Comparison of ENCODE assay signal across 21 cellular contexts in the genomic region with DNA sequence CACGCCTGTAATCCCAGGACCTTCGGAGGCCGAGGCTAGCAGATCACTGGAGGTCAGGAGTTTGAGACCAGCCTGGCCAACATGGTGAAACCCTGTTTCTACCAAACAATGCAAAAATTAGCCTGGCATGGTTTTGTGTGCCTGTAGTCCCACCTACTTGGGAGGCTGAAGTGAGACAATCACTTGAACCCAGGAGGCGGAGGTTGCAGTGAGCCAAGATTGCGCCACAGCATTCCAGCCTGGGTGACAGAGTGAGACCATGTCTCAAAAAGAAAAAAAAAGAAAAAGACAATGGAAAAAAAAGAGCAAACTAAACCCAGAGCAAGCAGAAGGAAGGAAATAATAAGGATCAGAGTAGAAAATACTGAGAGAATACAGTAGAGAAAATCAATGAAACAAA. TPM values are rescaled to one million over a fixed set of nuclear protein-coding genes. Genes with fewer than 3 reads are reported as not detected.
A peak's percentile ranks its signal among the peaks of the same experiment; 100 is the strongest.
DNase-seq lines count a peak whose midpoint lies in the region; ATAC-seq, FAIRE-seq and TF ChIP-seq lines count a peak whose summit lies in the region.
"Had no signal": no experiment of that assay in that cellular context is flagged by ENCODE, and none has a peak within 500 bp of the region (broad histone marks: within the 10 kb centered on the region; RNA-seq: fewer than 3 reads in every experiment).

No MANE protein-coding gene starts in this region.

- H3K4me1 ChIP-seq in ACC112 (ENCODE audit: control insufficient read depth, insufficient read depth, low read length, unreplicated experiment), result peaks cover 49% of the 10 kb centered on the region
- H3K4me1 ChIP-seq in naive thymus-derived CD4-positive, alpha-beta T cell (ENCODE audit: control insufficient read depth in 2 of 2, insufficient read depth in 2 of 2, low read length in 2 of 2), result peaks cover 45 to 47% of the 10 kb centered on the region in 2 donors
- peaks cover 8% of the 10 kb centered on the region for H3K4me1 ChIP-seq in ovary (ENCODE audit: insufficient read depth)

- CTCF ChIA-PET in naive thymus-derived CD4-positive, alpha-beta T cell (lab: Charles Lee), result interaction anchor here (0.7 kb wide), 1 partner anchor 240 kb away, joined by 4 read pairs; no protein-coding TSS in a partner anchor

- peaks cover 12% of the 10 kb centered on the region for H3K36me3 ChIP-seq in ACC112 (ENCODE audit: insufficient read depth, low read length)
- H3K36me3 ChIP-seq in naive thymus-derived CD4-positive, alpha-beta T cell (ENCODE audit: control insufficient read depth in 2 of 3, insufficient read depth in 3 of 3, low read length in 3 of 3), result peaks cover 0 to 8% (median 0%) of the 10 kb centered on the region in 3 experiments
- no peaks in the 10 kb centered on the region for H3K36me3 ChIP-seq in ovary

- no peak for TF ChIP-seq CTCF in coronary artery (IDR thresholded peaks at IDR 0.05)
- TF ChIP-seq CTCF in ovary (IDR thresholded peaks at IDR 0.05), result no peak

- H3K36me3 Mint-ChIP-seq in naive thymus-derived CD4-positive, alpha-beta T cell, result peaks cover 0 to 50% (median 50%) of the 10 kb centered on the region in 5 donors

- H3K27me3 ChIP-seq in ACC112 (ENCODE audit: insufficient read depth, low read length) (no peaks in the 10 kb centered on the region), ovary (no peaks in the 10 kb centered on the region)
- no peaks in the 10 kb centered on the region for H3K27me3 ChIP-seq in naive thymus-derived CD4-positive, alpha-beta T cell (ENCODE audit: control insufficient read depth in 2 of 2, insufficient read depth in 2 of 2, low read length in 2 of 2)

- DNase-seq in HTR-8/SVneo (ENCODE audit: insufficient read length, low spot score) (no peak), coronary artery (ENCODE audit: low spot score) (no peak), myocyte (ENCODE audit: low read depth) (peak; percentile 19), NAMALWA (ENCODE audit: low spot score) (no peak), ovary (no peak), NCI-H2107 treated with DMSO at 0.1 percent for 48 hours (lab: John Stamatoyannopoulos, UW; ENCODE audit: unreplicated experiment) (no peak)
- DNase-seq in naive thymus-derived CD4-positive, alpha-beta T cell, result no peak
- DNase-seq: activated B cell treated with CpG ODN at 0.5 μM for 24 hours; activated CD8-positive, alpha-beta T cell treated with anti-CD3 and anti-CD28 coated beads for 36 hours; activated naive CD4-positive, alpha-beta T cell treated with anti-CD3 and anti-CD28 coated beads for 36 hours; DMS53; effector memory CD8-positive, alpha-beta T cell; left colon; NCI-H1417 treated with DMSO at 0.1 percent for 48 hours; NCI-H524 treated with DMSO at 0.1 percent for 48 hours; retina had no signal

- H3K4me3 ChIP-seq in ACC112 (ENCODE audit: low read depth, low read length) (no peak overlapping the region), coronary artery (peak overlapping the region; percentile 40), ovary (no peak overlapping the region)
- H3K4me3 ChIP-seq in naive thymus-derived CD4-positive, alpha-beta T cell (ENCODE audit: low read length), result no peak overlapping the region

- peak overlapping the region in 4 of 9 donors; percentile 65 to 89 (median 78) for H3K27ac Mint-ChIP-seq in naive thymus-derived CD4-positive, alpha-beta T cell
- H3K27ac Mint-ChIP-seq: activated B cell treated with CpG ODN at 0.5 μM for 24 hours had no signal

- intact Hi-C loops in naive thymus-derived CD4-positive, alpha-beta T cell (cut with micrococcal nuclease), result loop anchor here in 1 of 2 donors (10.0 kb wide), 1 partner anchor 1055 kb away; no protein-coding TSS in a partner anchor
- intact Hi-C loops in ovary (cut with DNase I), result no loop called here

- no peaks in the 10 kb centered on the region for H3K27me3 Mint-ChIP-seq in naive thymus-derived CD4-positive, alpha-beta T cell
- H3K27me3 Mint-ChIP-seq: activated B cell treated with CpG ODN at 0.5 μM for 24 hours; activated CD8-positive, alpha-beta T cell treated with anti-CD3 and anti-CD28 coated beads for 36 hours; effector memory CD8-positive, alpha-beta T cell had no signal

- H3K79me2 ChIP-seq in ACC112 (ENCODE audit: control insufficient read depth, insufficient read depth, low read length, unreplicated experiment), result peaks cover 78% of the 10 kb centered on the region

- WGBS in ovary, 3 donors, result 74 to 91% (median 81%) methylated on average over 5 of the region's 5 CpGs

- peak; percentile 92 for FAIRE-seq in HTR-8/SVneo (lab: Jason Lieb, UNC)
- FAIRE-seq: H54 had no signal

- no peaks in the 10 kb centered on the region for H3K9me3 ChIP-seq in naive thymus-derived CD4-positive, alpha-beta T cell (ENCODE audit: control insufficient read depth in 2 of 3, low read length in 3 of 3)
- no peaks in the 10 kb centered on the region for H3K9me3 ChIP-seq in ovary

- peak overlapping the region in 5 of 10 donors; percentile 18 to 63 (median 44) for H3K4me3 Mint-ChIP-seq in naive thymus-derived CD4-positive, alpha-beta T cell
- H3K4me3 Mint-ChIP-seq: activated B cell treated with CpG ODN at 0.5 μM for 24 hours; activated CD8-positive, alpha-beta T cell treated with anti-CD3 and anti-CD28 coated beads for 36 hours; activated naive CD4-positive, alpha-beta T cell treated with anti-CD3 and anti-CD28 coated beads for 36 hours; effector memory CD8-positive, alpha-beta T cell had no signal

- no peak for ATAC-seq in naive thymus-derived CD4-positive, alpha-beta T cell
- ATAC-seq: activated CD8-positive, alpha-beta T cell treated with anti-CD3 and anti-CD28 coated beads for 36 hours; effector memory CD8-positive, alpha-beta T cell; left colon had no signal

- TF ChIP-seq EP300 in ovary (IDR thresholded peaks at IDR 0.05), result no peak

- peaks cover 0 to 7% (median 0%) of the 10 kb centered on the region in 11 donors for H3K9me3 Mint-ChIP-seq in naive thymus-derived CD4-positive, alpha-beta T cell
- H3K9me3 Mint-ChIP-seq: activated B cell treated with CpG ODN at 0.5 μM for 24 hours; activated naive CD4-positive, alpha-beta T cell treated with anti-CD3 and anti-CD28 coated beads for 36 hours; effector memory CD8-positive, alpha-beta T cell had no signal

- peaks cover 57 to 90% (median 82%) of the 10 kb centered on the region in 7 donors for H3K4me1 Mint-ChIP-seq in naive thymus-derived CD4-positive, alpha-beta T cell

- no peak overlapping the region for H2AFZ ChIP-seq in ACC112 (ENCODE audit: low read length, unreplicated experiment)

- TF ChIP-seq POLR2A in ovary (IDR thresholded peaks at IDR 0.05), result no peak

- POLR2A ChIA-PET in naive thymus-derived CD4-positive, alpha-beta T cell (lab: Charles Lee), result interaction anchor here (0.6 to 1.6 kb wide), 3 partner anchors 10 to 16 kb away, joined by 3 to 4 read pairs (median 3); no protein-coding TSS in a partner anchor

- H3K27ac ChIP-seq in ACC112 (ENCODE audit: low read depth, low read length) (peak overlapping the region; percentile 31), coronary artery (peak overlapping the region; percentile 43 to 84), ovary (no peak overlapping the region)
- H3K27ac ChIP-seq in naive thymus-derived CD4-positive, alpha-beta T cell (ENCODE audit: low read depth, low read length), result no peak overlapping the region

RNA-seq across cellular contexts. Expression of gene CHURC1, which starts 5.4 kb away (rescaled TPM):
- total RNA-seq in myocyte, result 41.3 and 55.0 TPM in 2 replicates
- polyA plus RNA-seq in myocyte (2012), result 55.7 TPM
- 100 to 1,000 TPM in 2 of 5 experiments, 10 to 100 TPM in 3; 71.9 to 117 (median 80.7) TPM for total RNA-seq in naive thymus-derived CD4-positive, alpha-beta T cell
- 100 to 1,000 TPM; 177 to 204 TPM for polyA plus RNA-seq in naive thymus-derived CD4-positive, alpha-beta T cell
- 100 to 1,000 TPM in 2 of 7 donors, 10 to 100 TPM in 5; 57.8 to 126 (median 70.5) TPM for total RNA-seq in ovary
- 10 to 100 TPM; 50.1 to 64.6 TPM for polyA plus RNA-seq in ovary

RNA-seq across cellular contexts. Expression of gene GPX2, which starts 22.9 kb away (rescaled TPM):
- total RNA-seq in myocyte (not detected in 2 replicates), ovary (1 to 10 TPM in 1 of 7 donors, under 1 TPM in 1, not detected in 5; 1.00 to 4.8 TPM)
- 1.0 TPM for polyA plus RNA-seq in myocyte (2012)
- total RNA-seq in naive thymus-derived CD4-positive, alpha-beta T cell, result not detected
- polyA plus RNA-seq in naive thymus-derived CD4-positive, alpha-beta T cell, result not detected
- polyA plus RNA-seq in ovary, result not detected
- total RNA-seq: activated B cell treated with CpG ODN at 0.5 μM for 24 hours; activated CD8-positive, alpha-beta T cell treated with anti-CD3 and anti-CD28 coated beads for 36 hours; activated naive CD4-positive, alpha-beta T cell treated with anti-CD3 and anti-CD28 coated beads for 36 hours; fibroblast of lung; HT1080; SK-MEL-5 had no signal
- polyA plus RNA-seq: fibroblast of lung had no signal

RNA-seq across cellular contexts. Expression of gene SPTB, which starts 39.9 kb away (rescaled TPM):
- 4.3 and 4.6 TPM in 2 replicates for total RNA-seq in myocyte
- 1.3 TPM for polyA plus RNA-seq in myocyte (2012)
- total RNA-seq in naive thymus-derived CD4-positive, alpha-beta T cell, result under 1 TPM in 3 of 5 experiments, not detected in 2; 0.05 to 0.12 (median 0.05) TPM
- polyA plus RNA-seq in naive thymus-derived CD4-positive, alpha-beta T cell, result not detected
- total RNA-seq in ovary, result 1 to 10 TPM in 3 of 7 donors, under 1 TPM in 4; 0.28 to 1.4 (median 0.68) TPM
- under 1 TPM; 0.63 to 0.84 TPM for polyA plus RNA-seq in ovary
- total RNA-seq: fibroblast of lung, SK-MEL-5 had no signal
- polyA plus RNA-seq: fibroblast of lung had no signal

RNA-seq across cellular contexts. Expression of gene RAB15, which starts 52.5 kb away (rescaled TPM):
- total RNA-seq in myocyte, result 93.6 and 148 TPM in 2 replicates
- 80.4 TPM for polyA plus RNA-seq in myocyte (2012)
- 1 to 10 TPM; 4.9 to 7.1 (median 5.9) TPM for total RNA-seq in naive thymus-derived CD4-positive, alpha-beta T cell
- 10 to 100 TPM in 1 of 2 donors, 1 to 10 TPM in 1; 4.7 to 11.1 TPM for polyA plus RNA-seq in naive thymus-derived CD4-positive, alpha-beta T cell
- 1 to 10 TPM in 5 of 7 donors, under 1 TPM in 2; 0.83 to 2.9 (median 2.5) TPM for total RNA-seq in ovary
- polyA plus RNA-seq in ovary, result 1 to 10 TPM; 3.8 to 5.7 TPM

Comparison
In these comparisons a context has a peak if more than half of its experiments do, and no peak if none do; other contexts are left out.
1. H3K27ac ChIP-seq: peak in ACC112 (single experiment) and coronary artery (2 of 2); none in naive thymus-derived CD4-positive, alpha-beta T cell (single experiment) and ovary (0 of 2).